1 cellular context compared by ENCODE assay signal in the genomic region with DNA sequence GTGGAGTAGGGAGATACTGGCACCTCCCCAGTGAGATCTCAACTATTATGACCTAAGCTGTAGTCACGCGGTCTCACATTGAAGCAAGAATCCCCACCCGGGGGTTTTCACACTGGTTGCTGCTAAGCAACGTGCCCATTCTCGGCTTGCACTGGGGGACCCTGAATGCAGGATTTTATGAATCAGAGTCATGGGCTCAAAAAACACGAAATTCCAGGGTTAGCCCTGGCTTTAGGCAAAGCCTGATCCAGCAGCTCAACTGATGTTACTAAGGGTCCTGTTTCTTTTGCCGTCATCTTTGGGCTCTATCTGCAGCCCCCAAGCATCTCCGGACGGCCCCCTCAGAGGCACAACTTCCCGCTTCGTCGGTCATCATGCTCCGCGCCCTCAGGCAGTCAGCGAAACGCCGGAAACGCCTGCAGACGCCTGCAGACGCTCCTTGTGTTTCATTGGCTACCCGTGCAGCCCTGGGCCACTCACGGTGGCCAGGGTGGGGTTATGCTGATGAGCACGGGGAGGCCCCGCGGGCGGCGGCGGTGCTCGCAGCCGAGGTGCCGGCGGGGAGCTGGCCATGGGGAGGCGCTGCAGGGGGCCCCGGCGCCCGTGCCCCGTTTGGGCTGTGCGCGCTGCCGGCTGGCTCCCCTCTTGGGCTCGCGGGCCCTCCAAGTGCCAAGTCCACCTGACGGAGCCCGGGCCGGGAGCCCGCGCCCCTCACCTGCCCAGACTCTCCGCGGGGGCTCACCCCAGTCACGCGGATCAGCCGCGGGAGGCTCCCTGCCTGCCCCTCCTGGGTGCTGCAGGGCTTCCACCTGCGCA.
A peak's percentile ranks its signal among the peaks of the same experiment; 100 is the strongest.
TF ChIP-seq lines count a peak whose summit lies in the region.

No MANE protein-coding gene starts in this region.

TF ChIP-seq in WTC11, 78 proteins besides CTCF, POLR2A, EP300 and RAD21 (continued from another document):
- TF ChIP-seq, protein P1, sequence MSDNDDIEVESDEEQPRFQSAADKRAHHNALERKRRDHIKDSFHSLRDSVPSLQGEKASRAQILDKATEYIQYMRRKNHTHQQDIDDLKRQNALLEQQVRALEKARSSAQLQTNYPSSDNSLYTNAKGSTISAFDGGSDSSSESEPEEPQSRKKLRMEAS (CRISPR knock-in tag; IDR thresholded peaks at IDR 0.05): peak; percentile 99
- TF ChIP-seq, protein P2, sequence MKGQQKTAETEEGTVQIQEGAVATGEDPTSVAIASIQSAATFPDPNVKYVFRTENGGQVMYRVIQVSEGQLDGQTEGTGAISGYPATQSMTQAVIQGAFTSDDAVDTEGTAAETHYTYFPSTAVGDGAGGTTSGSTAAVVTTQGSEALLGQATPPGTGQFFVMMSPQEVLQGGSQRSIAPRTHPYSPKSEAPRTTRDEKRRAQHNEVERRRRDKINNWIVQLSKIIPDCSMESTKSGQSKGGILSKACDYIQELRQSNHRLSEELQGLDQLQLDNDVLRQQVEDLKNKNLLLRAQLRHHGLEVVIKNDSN (CRISPR knock-in tag; IDR thresholded peaks at IDR 0.05): peak; percentile 74
- peak; percentile 95 for TF ChIP-seq JUN (CRISPR knock-in tag; IDR thresholded peaks at IDR 0.05)
- TF ChIP-seq IRF2 (CRISPR knock-in tag; IDR thresholded peaks at IDR 0.05; ENCODE audit: borderline replicate concordance, low read depth): peak; percentile 36; the same call in 1 of the 2 replicates
- TF ChIP-seq GABPB1 (CRISPR knock-in tag; IDR thresholded peaks at IDR 0.05): peak; percentile 48; the same call in 1 of the 2 replicates
- TF ChIP-seq PRRX2 (CRISPR knock-in tag; IDR thresholded peaks at IDR 0.05): no peak
- no peak for TF ChIP-seq EMX1 (CRISPR knock-in tag; IDR thresholded peaks at IDR 0.05)
- TF ChIP-seq, protein P3, sequence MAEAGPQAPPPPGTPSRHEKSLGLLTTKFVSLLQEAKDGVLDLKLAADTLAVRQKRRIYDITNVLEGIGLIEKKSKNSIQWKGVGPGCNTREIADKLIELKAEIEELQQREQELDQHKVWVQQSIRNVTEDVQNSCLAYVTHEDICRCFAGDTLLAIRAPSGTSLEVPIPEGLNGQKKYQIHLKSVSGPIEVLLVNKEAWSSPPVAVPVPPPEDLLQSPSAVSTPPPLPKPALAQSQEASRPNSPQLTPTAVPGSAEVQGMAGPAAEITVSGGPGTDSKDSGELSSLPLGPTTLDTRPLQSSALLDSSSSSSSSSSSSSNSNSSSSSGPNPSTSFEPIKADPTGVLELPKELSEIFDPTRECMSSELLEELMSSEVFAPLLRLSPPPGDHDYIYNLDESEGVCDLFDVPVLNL (CRISPR knock-in tag; IDR thresholded peaks at IDR 0.05; ENCODE audit: borderline replicate concordance, low read depth): no peak
- peak; percentile 67 for TF ChIP-seq ZNF263 (CRISPR knock-in tag; IDR thresholded peaks at IDR 0.05; ENCODE audit: low read depth)
- TF ChIP-seq ZNF138 (CRISPR knock-in tag; conservative IDR thresholded peaks at IDR 0.05): peak; percentile 96
- peak; percentile 94 for TF ChIP-seq CREB1 (CRISPR knock-in tag; IDR thresholded peaks at IDR 0.05)
- TF ChIP-seq TEAD4 (CRISPR knock-in tag; IDR thresholded peaks at IDR 0.05): peak; percentile 82; the same call in 1 of the 2 replicates
- no peak for TF ChIP-seq TCF7 (CRISPR knock-in tag; IDR thresholded peaks at IDR 0.05; ENCODE audit: low read depth)
- peak; percentile 95; the same call in 1 of the 2 replicates for TF ChIP-seq ZNF219 (CRISPR knock-in tag; IDR thresholded peaks at IDR 0.05; ENCODE audit: borderline replicate concordance)
- TF ChIP-seq, protein P4, sequence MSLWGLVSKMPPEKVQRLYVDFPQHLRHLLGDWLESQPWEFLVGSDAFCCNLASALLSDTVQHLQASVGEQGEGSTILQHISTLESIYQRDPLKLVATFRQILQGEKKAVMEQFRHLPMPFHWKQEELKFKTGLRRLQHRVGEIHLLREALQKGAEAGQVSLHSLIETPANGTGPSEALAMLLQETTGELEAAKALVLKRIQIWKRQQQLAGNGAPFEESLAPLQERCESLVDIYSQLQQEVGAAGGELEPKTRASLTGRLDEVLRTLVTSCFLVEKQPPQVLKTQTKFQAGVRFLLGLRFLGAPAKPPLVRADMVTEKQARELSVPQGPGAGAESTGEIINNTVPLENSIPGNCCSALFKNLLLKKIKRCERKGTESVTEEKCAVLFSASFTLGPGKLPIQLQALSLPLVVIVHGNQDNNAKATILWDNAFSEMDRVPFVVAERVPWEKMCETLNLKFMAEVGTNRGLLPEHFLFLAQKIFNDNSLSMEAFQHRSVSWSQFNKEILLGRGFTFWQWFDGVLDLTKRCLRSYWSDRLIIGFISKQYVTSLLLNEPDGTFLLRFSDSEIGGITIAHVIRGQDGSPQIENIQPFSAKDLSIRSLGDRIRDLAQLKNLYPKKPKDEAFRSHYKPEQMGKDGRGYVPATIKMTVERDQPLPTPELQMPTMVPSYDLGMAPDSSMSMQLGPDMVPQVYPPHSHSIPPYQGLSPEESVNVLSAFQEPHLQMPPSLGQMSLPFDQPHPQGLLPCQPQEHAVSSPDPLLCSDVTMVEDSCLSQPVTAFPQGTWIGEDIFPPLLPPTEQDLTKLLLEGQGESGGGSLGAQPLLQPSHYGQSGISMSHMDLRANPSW (CRISPR knock-in tag; conservative IDR thresholded peaks at IDR 0.05; ENCODE audit: low read depth): no peak
- TF ChIP-seq, protein P5, sequence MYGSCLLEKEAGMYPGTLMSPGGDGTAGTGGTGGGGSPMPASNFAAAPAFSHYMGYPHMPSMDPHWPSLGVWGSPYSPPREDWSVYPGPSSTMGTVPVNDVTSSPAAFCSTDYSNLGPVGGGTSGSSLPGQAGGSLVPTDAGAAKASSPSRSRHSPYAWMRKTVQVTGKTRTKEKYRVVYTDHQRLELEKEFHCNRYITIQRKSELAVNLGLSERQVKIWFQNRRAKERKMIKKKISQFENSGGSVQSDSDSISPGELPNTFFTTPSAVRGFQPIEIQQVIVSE (CRISPR knock-in tag; IDR thresholded peaks at IDR 0.05; ENCODE audit: borderline replicate concordance): no peak
- TF ChIP-seq, protein P6, sequence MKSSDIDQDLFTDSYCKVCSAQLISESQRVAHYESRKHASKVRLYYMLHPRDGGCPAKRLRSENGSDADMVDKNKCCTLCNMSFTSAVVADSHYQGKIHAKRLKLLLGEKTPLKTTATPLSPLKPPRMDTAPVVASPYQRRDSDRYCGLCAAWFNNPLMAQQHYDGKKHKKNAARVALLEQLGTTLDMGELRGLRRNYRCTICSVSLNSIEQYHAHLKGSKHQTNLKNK (CRISPR knock-in tag; IDR thresholded peaks at IDR 0.05): no peak
- peak; percentile 89 for TF ChIP-seq FOXK1 (CRISPR knock-in tag; IDR thresholded peaks at IDR 0.05)
- TF ChIP-seq KAT7 (CRISPR knock-in tag; IDR thresholded peaks at IDR 0.05; ENCODE audit: borderline replicate concordance): 0 out of 2 replicates have a peak, but pooled peaks have one; percentile 35
- TF ChIP-seq SP1 (CRISPR knock-in tag; conservative IDR thresholded peaks at IDR 0.05): peak; percentile 89
- TF ChIP-seq, protein P7, sequence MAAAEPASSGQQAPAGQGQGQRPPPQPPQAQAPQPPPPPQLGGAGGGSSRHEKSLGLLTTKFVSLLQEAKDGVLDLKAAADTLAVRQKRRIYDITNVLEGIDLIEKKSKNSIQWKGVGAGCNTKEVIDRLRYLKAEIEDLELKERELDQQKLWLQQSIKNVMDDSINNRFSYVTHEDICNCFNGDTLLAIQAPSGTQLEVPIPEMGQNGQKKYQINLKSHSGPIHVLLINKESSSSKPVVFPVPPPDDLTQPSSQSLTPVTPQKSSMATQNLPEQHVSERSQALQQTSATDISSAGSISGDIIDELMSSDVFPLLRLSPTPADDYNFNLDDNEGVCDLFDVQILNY (CRISPR knock-in tag; IDR thresholded peaks at IDR 0.05): peak; percentile 91
- peak; percentile 85 for TF ChIP-seq SMAD4 (CRISPR knock-in tag; IDR thresholded peaks at IDR 0.05)
- TF ChIP-seq MYBL2 (CRISPR knock-in tag; IDR thresholded peaks at IDR 0.05): peak; percentile 87; the same call in 1 of the 2 replicates
- peak; percentile 90; the same call in 1 of the 2 replicates for TF ChIP-seq NR3C1 (CRISPR knock-in tag; conservative IDR thresholded peaks at IDR 0.05; ENCODE audit: low read depth)
- TF ChIP-seq, protein P8, sequence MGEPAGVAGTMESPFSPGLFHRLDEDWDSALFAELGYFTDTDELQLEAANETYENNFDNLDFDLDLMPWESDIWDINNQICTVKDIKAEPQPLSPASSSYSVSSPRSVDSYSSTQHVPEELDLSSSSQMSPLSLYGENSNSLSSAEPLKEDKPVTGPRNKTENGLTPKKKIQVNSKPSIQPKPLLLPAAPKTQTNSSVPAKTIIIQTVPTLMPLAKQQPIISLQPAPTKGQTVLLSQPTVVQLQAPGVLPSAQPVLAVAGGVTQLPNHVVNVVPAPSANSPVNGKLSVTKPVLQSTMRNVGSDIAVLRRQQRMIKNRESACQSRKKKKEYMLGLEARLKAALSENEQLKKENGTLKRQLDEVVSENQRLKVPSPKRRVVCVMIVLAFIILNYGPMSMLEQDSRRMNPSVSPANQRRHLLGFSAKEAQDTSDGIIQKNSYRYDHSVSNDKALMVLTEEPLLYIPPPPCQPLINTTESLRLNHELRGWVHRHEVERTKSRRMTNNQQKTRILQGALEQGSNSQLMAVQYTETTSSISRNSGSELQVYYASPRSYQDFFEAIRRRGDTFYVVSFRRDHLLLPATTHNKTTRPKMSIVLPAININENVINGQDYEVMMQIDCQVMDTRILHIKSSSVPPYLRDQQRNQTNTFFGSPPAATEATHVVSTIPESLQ (CRISPR knock-in tag; IDR thresholded peaks at IDR 0.05): no peak
- TF ChIP-seq, protein P9, sequence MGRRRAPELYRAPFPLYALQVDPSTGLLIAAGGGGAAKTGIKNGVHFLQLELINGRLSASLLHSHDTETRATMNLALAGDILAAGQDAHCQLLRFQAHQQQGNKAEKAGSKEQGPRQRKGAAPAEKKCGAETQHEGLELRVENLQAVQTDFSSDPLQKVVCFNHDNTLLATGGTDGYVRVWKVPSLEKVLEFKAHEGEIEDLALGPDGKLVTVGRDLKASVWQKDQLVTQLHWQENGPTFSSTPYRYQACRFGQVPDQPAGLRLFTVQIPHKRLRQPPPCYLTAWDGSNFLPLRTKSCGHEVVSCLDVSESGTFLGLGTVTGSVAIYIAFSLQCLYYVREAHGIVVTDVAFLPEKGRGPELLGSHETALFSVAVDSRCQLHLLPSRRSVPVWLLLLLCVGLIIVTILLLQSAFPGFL (CRISPR knock-in tag; IDR thresholded peaks at IDR 0.05; ENCODE audit: borderline replicate concordance): peak; percentile 63; the same call in 1 of the 2 replicates
- TF ChIP-seq GTF2I (CRISPR knock-in tag; conservative IDR thresholded peaks at IDR 0.05): no peak
- TF ChIP-seq NFYB (CRISPR knock-in tag; conservative IDR thresholded peaks at IDR 0.05; ENCODE audit: low read depth): peak; percentile 79
- peak; percentile 90; the same call in 1 of the 2 replicates for TF ChIP-seq ESRRA (CRISPR knock-in tag; IDR thresholded peaks at IDR 0.05; ENCODE audit: borderline replicate concordance)
- TF ChIP-seq, protein P10, sequence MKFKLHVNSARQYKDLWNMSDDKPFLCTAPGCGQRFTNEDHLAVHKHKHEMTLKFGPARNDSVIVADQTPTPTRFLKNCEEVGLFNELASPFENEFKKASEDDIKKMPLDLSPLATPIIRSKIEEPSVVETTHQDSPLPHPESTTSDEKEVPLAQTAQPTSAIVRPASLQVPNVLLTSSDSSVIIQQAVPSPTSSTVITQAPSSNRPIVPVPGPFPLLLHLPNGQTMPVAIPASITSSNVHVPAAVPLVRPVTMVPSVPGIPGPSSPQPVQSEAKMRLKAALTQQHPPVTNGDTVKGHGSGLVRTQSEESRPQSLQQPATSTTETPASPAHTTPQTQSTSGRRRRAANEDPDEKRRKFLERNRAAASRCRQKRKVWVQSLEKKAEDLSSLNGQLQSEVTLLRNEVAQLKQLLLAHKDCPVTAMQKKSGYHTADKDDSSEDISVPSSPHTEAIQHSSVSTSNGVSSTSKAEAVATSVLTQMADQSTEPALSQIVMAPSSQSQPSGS (CRISPR knock-in tag; IDR thresholded peaks at IDR 0.05; ENCODE audit: borderline replicate concordance, low read depth): peak; percentile 84
- peak; percentile 94 for TF ChIP-seq ZBTB21 (CRISPR knock-in tag; IDR thresholded peaks at IDR 0.05; ENCODE audit: borderline replicate concordance)
- TF ChIP-seq, protein P11, sequence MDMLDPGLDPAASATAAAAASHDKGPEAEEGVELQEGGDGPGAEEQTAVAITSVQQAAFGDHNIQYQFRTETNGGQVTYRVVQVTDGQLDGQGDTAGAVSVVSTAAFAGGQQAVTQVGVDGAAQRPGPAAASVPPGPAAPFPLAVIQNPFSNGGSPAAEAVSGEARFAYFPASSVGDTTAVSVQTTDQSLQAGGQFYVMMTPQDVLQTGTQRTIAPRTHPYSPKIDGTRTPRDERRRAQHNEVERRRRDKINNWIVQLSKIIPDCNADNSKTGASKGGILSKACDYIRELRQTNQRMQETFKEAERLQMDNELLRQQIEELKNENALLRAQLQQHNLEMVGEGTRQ (CRISPR knock-in tag; IDR thresholded peaks at IDR 0.05): peak; percentile 36; the same call in 1 of the 2 replicates
